In the genomic region with DNA sequence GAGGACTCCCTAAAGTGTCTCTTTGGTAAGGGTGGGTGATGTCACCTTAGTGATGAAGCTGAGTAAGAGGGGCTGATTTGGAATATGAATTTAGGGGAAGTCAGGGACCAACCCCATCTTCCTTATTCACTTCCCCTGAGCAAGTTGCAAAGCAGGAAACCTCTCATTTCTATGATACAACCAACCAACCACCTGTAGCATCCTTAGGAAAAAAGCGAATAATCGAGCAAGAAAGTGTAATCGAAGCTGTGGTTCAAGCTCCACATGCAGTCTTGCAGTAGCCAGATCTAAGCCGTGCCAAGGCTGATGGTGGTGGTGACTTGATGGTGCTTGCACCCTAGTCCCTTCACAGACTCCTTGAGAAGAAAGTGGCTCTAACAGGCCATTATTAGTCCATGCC, we compare ENCODE assay signal across 34 cellular contexts. TPM values are rescaled to one million over a fixed set of nuclear protein-coding genes. Genes with fewer than 3 reads are reported as not detected.
"Had no signal": no experiment of that assay in that cellular context is flagged by ENCODE, and none has a peak within 500 bp of the region (broad histone marks: within the 10 kb centered on the region; RNA-seq: fewer than 3 reads in every experiment).

No MANE protein-coding gene starts in this region.

- H3K27ac Mint-ChIP-seq: naive thymus-derived CD4-positive, alpha-beta T cell; nephron; neural progenitor cell; progenitor cell of endocrine pancreas; stimulated activated effector memory CD8-positive, alpha-beta T cell treated with anti-CD3 and anti-CD28 coated beads, Interleukin-12 subunit alpha, Interleukin-12 subunit beta, amount 100 ng/mL, for 72 hours; stimulated activated naive B cell treated with anti-CD40 and anti-IgM and Interleukin-4, amounts not matched to agents 10 μg/mL and 1 μg/mL and 100 μg/mL, for 72 hours; stimulated activated naive CD8-positive, alpha-beta T cell treated with anti-CD3 and anti-CD28 coated beads, Interleukin-15, Interleukin-2, amounts not matched to agents 100 ng/mL and 50 ng/mL, for 24 hours had no signal

- ATAC-seq: naive thymus-derived CD4-positive, alpha-beta T cell; psoas muscle; right cardiac atrium; right lobe of liver; stimulated activated effector memory CD8-positive, alpha-beta T cell treated with anti-CD3 and anti-CD28 coated beads, Interleukin-12 subunit alpha, Interleukin-12 subunit beta, amount 100 ng/mL, for 72 hours; stimulated activated naive B cell treated with anti-CD40 and anti-IgM and Interleukin-4, amounts not matched to agents 10 μg/mL and 1 μg/mL and 100 μg/mL, for 72 hours had no signal

- DNase-seq: naive thymus-derived CD4-positive, alpha-beta T cell; occipital lobe; ovary; posterior cingulate gyrus; psoas muscle; right cardiac atrium; right lobe of liver; stimulated activated CD4-positive, alpha-beta T cell treated with anti-CD3 and anti-CD28 coated beads, Interleukin-15, amount 100 ng/mL, for 24 hours; stimulated activated CD4-positive, alpha-beta T cell treated with anti-CD3 and anti-CD28 coated beads, Interleukin-2, amount 100 ng/mL, for 24 hours; stimulated activated CD4-positive, alpha-beta T cell treated with anti-CD3 and anti-CD28 coated beads, Interleukin-2, amount 100 ng/mL, for 48 hours; stimulated activated CD4-positive, alpha-beta T cell treated with anti-CD3 and anti-CD28 coated beads, Interleukin-4, amount 100 ng/mL, for 24 hours; stimulated activated naive B cell treated with anti-CD40 and anti-IgM and Interleukin-4, amounts not matched to agents 10 μg/mL and 1 μg/mL and 100 μg/mL, for 72 hours; stimulated activated naive CD4-positive, alpha-beta T cell treated with Interleukin-2 at 50 U/mL for 16 hours; stomach; thyroid gland; trophoblast cell; upper lobe of left lung had no signal

- H3K27me3 ChIP-seq: neural progenitor cell, ovary, right lobe of liver, stomach, thyroid gland, tibial nerve, upper lobe of left lung, vagina had no signal

- H3K9me3 Mint-ChIP-seq: naive thymus-derived CD4-positive, alpha-beta T cell; nephron; neural progenitor cell; stimulated activated effector memory CD8-positive, alpha-beta T cell treated with anti-CD3 and anti-CD28 coated beads, Interleukin-12 subunit alpha, Interleukin-12 subunit beta, amount 100 ng/mL, for 72 hours; stimulated activated naive B cell treated with anti-CD40 and anti-IgM and Interleukin-4, amounts not matched to agents 10 μg/mL and 1 μg/mL and 100 μg/mL, for 72 hours; stimulated activated naive CD8-positive, alpha-beta T cell treated with anti-CD3 and anti-CD28 coated beads, Interleukin-15, Interleukin-2, amounts not matched to agents 100 ng/mL and 50 ng/mL, for 24 hours had no signal

- H3K9me3 ChIP-seq: ovary, psoas muscle, right lobe of liver, stomach, thoracic aorta, thyroid gland, tibial nerve, upper lobe of left lung, vagina had no signal

- H3K27ac ChIP-seq: neural progenitor cell, ovary, parathyroid adenoma, psoas muscle, right lobe of liver, skin epidermis, stomach, thoracic aorta, thyroid gland, tibial nerve, upper lobe of left lung, vagina had no signal

- H3K4me3 ChIP-seq: neural progenitor cell, ovary, psoas muscle, right lobe of liver, skin epidermis, smooth muscle cell, stomach, thoracic aorta, thyroid gland, tibial nerve, upper lobe of left lung, vagina had no signal

- H3K36me3 ChIP-seq: neural progenitor cell, ovary, right lobe of liver, stomach, thoracic aorta, thyroid gland, tibial nerve, upper lobe of left lung, vagina had no signal

- H3K4me3 Mint-ChIP-seq: naive thymus-derived CD4-positive, alpha-beta T cell; nephron; neural progenitor cell; stimulated activated effector memory CD8-positive, alpha-beta T cell treated with anti-CD3 and anti-CD28 coated beads, Interleukin-12 subunit alpha, Interleukin-12 subunit beta, amount 100 ng/mL, for 72 hours; stimulated activated naive B cell treated with anti-CD40 and anti-IgM and Interleukin-4, amounts not matched to agents 10 μg/mL and 1 μg/mL and 100 μg/mL, for 72 hours; stimulated activated naive CD8-positive, alpha-beta T cell treated with anti-CD3 and anti-CD28 coated beads, Interleukin-15, Interleukin-2, amounts not matched to agents 100 ng/mL and 50 ng/mL, for 24 hours had no signal

- H3K4me1 Mint-ChIP-seq: stimulated activated effector memory CD8-positive, alpha-beta T cell treated with anti-CD3 and anti-CD28 coated beads, Interleukin-12 subunit alpha, Interleukin-12 subunit beta, amount 100 ng/mL, for 72 hours had no signal

- H3K36me3 Mint-ChIP-seq: naive thymus-derived CD4-positive, alpha-beta T cell; neural progenitor cell; stimulated activated effector memory CD8-positive, alpha-beta T cell treated with anti-CD3 and anti-CD28 coated beads, Interleukin-12 subunit alpha, Interleukin-12 subunit beta, amount 100 ng/mL, for 72 hours; stimulated activated naive B cell treated with anti-CD40 and anti-IgM and Interleukin-4, amounts not matched to agents 10 μg/mL and 1 μg/mL and 100 μg/mL, for 72 hours had no signal

- H3K4me1 ChIP-seq: neural progenitor cell, psoas muscle, right lobe of liver, thyroid gland, tibial nerve, upper lobe of left lung, vagina had no signal

RNA-seq across cellular contexts. Expression of a gene that starts 3.2 kb away (rescaled TPM):
- total RNA-seq: naive thymus-derived CD4-positive, alpha-beta T cell; occipital lobe; osteoblast; ovary; progenitor cell of endocrine pancreas; psoas muscle; renal cortical epithelial cell; right lobe of liver; smooth muscle cell; stomach; subcutaneous adipose tissue; temporal lobe; thoracic aorta; thyroid gland; upper lobe of left lung; ureter; vagina had no signal
- polyA plus RNA-seq: naive thymus-derived CD4-positive, alpha-beta T cell; neural cell; ovary; psoas muscle; smooth muscle cell had no signal

RNA-seq across cellular contexts. Expression of a gene that starts 19.3 kb away (rescaled TPM):
- total RNA-seq: naive thymus-derived CD4-positive, alpha-beta T cell; occipital lobe; ovary; progenitor cell of endocrine pancreas; renal cortical epithelial cell; right lobe of liver; smooth muscle cell; stomach; subcutaneous adipose tissue; temporal lobe; thyroid gland; upper lobe of left lung; ureter; vagina had no signal
- polyA plus RNA-seq: naive thymus-derived CD4-positive, alpha-beta T cell; ovary; psoas muscle had no signal
